9 cellular contexts compared by ENCODE assay signal in genomic region chr4:99447079-99447478, GRCh38. TPM values are rescaled to one million over a fixed set of nuclear protein-coding genes. Genes with fewer than 3 reads are reported as not detected.
A peak's percentile ranks its signal among the peaks of the same experiment; 100 is the strongest.
DNase-seq lines count a peak whose midpoint lies in the region; ATAC-seq and TF ChIP-seq lines count a peak whose summit lies in the region.
"Had no signal": no experiment of that assay in that cellular context is flagged by ENCODE, and none has a peak within 500 bp of the region (broad histone marks: within the 10 kb centered on the region; RNA-seq: fewer than 3 reads in every experiment).

No MANE protein-coding gene starts in this region.

- CTCF ChIA-PET in mammary epithelial cell (lab: Charles Lee; ENCODE audit: low non-redundant PET) = no interaction called here

- 8% methylated on average over 3 of the region's 3 CpGs for WGBS in mammary epithelial cell (ENCODE audit: low coverage, missing lambda C conversion rate)

- intact Hi-C loops in mammary epithelial cell (cut with micrococcal nuclease) = no loop called here

- H3K9ac ChIP-seq in DND-41 (ENCODE audit: low read depth, low read length) = no peak overlapping the region
- H3K9ac ChIP-seq in mammary epithelial cell (ENCODE audit: insufficient read depth, low read length) = no peak overlapping the region

- in situ Hi-C loops in mammary epithelial cell (cut with MboI; ENCODE audit: low sequenced_read_pairs in 2 of 2) = no loop called here

- H3K9me3 ChIP-seq in DND-41 (ENCODE audit: insufficient read depth, low read length, severe bottlenecking) (peaks cover 2% of the 10 kb centered on the region), mammary epithelial cell (replicated peaks; ENCODE audit: insufficient read depth, low read length) (peaks cover 1% of the 10 kb centered on the region)

- TF ChIP-seq CTCF in DND-41 (IDR thresholded peaks at IDR 0.05; ENCODE audit: borderline replicate concordance, extremely low read depth, low read length, poor library complexity, severe bottlenecking) (no peak), mammary epithelial cell (conservative IDR thresholded peaks at IDR 0.05 in 1 of 2, IDR thresholded peaks at IDR 0.05 in 1 of 2; ENCODE audit: extremely low read depth in 1 of 2, insufficient read depth in 1 of 2, low read depth in 1 of 2, low read length in 2 of 2) (no peak)

- no peaks in the 10 kb centered on the region for H4K20me1 ChIP-seq in DND-41 (ENCODE audit: insufficient read depth, low read length)
- H4K20me1 ChIP-seq in mammary epithelial cell (ENCODE audit: insufficient read depth, low read length) = no peaks in the 10 kb centered on the region

- BruUV-seq in mammary epithelial cell (replicated peaks; lab: Mats Ljungman, UMichigan) = no TSS peak

- H3K27me3 ChIP-seq in DND-41 (ENCODE audit: insufficient read depth, low read length, poor library complexity) (no peaks in the 10 kb centered on the region), mammary epithelial cell (ENCODE audit: insufficient read depth, low read length) (no peaks in the 10 kb centered on the region)

- peak; percentile 6 for DNase-seq in DND-41
- DNase-seq in mammary epithelial cell = peak; percentile 72
- peak; percentile 40 for DNase-seq in skeletal muscle cell (ENCODE audit: low read depth)
- no peak for DNase-seq in NCI-H524 treated with DMSO at 0.1 percent for 48 hours (lab: John Stamatoyannopoulos, UW)
- no peak for DNase-seq in NCI-H2029 (lab: John Stamatoyannopoulos, UW)
- DNase-seq in epidermal melanocyte (ENCODE audit: insufficient read length, low spot score) = no peak

- H3K79me2 ChIP-seq in DND-41 (ENCODE audit: insufficient read depth, low read length) = no peaks in the 10 kb centered on the region
- H3K79me2 ChIP-seq in mammary epithelial cell (ENCODE audit: insufficient read depth, low read length) = no peaks in the 10 kb centered on the region

- no peak overlapping the region for H3K27ac ChIP-seq in DND-41 (ENCODE audit: low read length)
- peak overlapping the region; percentile 19 for H3K27ac ChIP-seq in mammary epithelial cell (ENCODE audit: insufficient read depth, low read depth, low read length)

- H3K4me3 ChIP-seq in DND-41 (ENCODE audit: low read depth in 1 of 2, low read length in 2 of 2) = no peak overlapping the region
- no peak overlapping the region for H3K4me3 ChIP-seq in mammary epithelial cell (replicated peaks in 1 of 3; ENCODE audit: insufficient read depth in 1 of 3, low read depth in 2 of 3, low read length in 3 of 3)
- no peak overlapping the region for H3K4me3 ChIP-seq in skeletal muscle cell (ENCODE audit: low read depth, low read length)

- no peaks in the 10 kb centered on the region for H3K36me3 ChIP-seq in DND-41 (ENCODE audit: insufficient read depth, low read length)
- no peaks in the 10 kb centered on the region for H3K36me3 ChIP-seq in mammary epithelial cell (ENCODE audit: insufficient read depth, low read length)

- H3K4me2 ChIP-seq in DND-41 (ENCODE audit: insufficient read depth, low read length) (no peak overlapping the region), mammary epithelial cell (ENCODE audit: insufficient read depth, low read depth, low read length) (peak overlapping the region; percentile 17)

- no peaks in the 10 kb centered on the region for H3K4me1 ChIP-seq in DND-41 (ENCODE audit: insufficient read depth, low read length)
- peaks cover 12% of the 10 kb centered on the region for H3K4me1 ChIP-seq in mammary epithelial cell (ENCODE audit: insufficient read depth, low read length)

- dilution Hi-C loops in mammary epithelial cell (cut with HindIII; ENCODE audit: low sequenced_read_pairs) = no loop called here

- ATAC-seq in DND-41 (ENCODE audit: insufficient read depth, low read depth) (no peak), GM21390 (IDR thresholded peaks at IDR 0.05; ENCODE audit: unreplicated experiment) (peak; percentile 92), HG03521 (IDR thresholded peaks at IDR 0.05; ENCODE audit: unreplicated experiment) (peak; percentile 77)

- H2AFZ ChIP-seq in DND-41 (ENCODE audit: low read depth, low read length) (no peak overlapping the region), mammary epithelial cell (ENCODE audit: low read depth, low read length) (peak overlapping the region; percentile 58)

RNA-seq across cellular contexts. Expression of gene ADH7, which starts 11.9 kb away (rescaled TPM):
- total RNA-seq in mammary epithelial cell = under 1 TPM in 1 of 2 donors, not detected in 1; 0.33 TPM
- not detected for polyA plus RNA-seq in mammary epithelial cell
- polyA minus RNA-seq in mammary epithelial cell = not detected
- total RNA-seq: urinary bladder had no signal
- polyA plus RNA-seq: urinary bladder had no signal

Comparison
In these comparisons a context has a peak if more than half of its experiments do, and no peak if none do; other contexts are left out.
1. DNase-seq: peak in DND-41 (single experiment), mammary epithelial cell (single experiment) and skeletal muscle cell (single experiment); none in NCI-H524 treated with DMSO at 0.1 percent for 48 hours (single experiment), NCI-H2029 (single experiment) and epidermal melanocyte (single experiment).